ENCODE assay signal across 5 cellular contexts in genomic region chrY:25047233-25047632, GRCh38. TPM values are rescaled to one million over a fixed set of nuclear protein-coding genes. Genes with fewer than 3 reads are reported as not detected.
"Had no signal": no experiment of that assay in that cellular context is flagged by ENCODE, and none has a peak within 500 bp of the region (broad histone marks: within the 10 kb centered on the region; RNA-seq: fewer than 3 reads in every experiment).

No MANE protein-coding gene starts in this region.

RNA-seq across cellular contexts. Expression of gene BPY2C, which starts 4.7 kb away (rescaled TPM):
- total RNA-seq: HepG2, HT-29, HT1080, IMR-90, K562 had no signal
